Comparison of ENCODE assay signal across 1 cellular context in the genomic region with DNA sequence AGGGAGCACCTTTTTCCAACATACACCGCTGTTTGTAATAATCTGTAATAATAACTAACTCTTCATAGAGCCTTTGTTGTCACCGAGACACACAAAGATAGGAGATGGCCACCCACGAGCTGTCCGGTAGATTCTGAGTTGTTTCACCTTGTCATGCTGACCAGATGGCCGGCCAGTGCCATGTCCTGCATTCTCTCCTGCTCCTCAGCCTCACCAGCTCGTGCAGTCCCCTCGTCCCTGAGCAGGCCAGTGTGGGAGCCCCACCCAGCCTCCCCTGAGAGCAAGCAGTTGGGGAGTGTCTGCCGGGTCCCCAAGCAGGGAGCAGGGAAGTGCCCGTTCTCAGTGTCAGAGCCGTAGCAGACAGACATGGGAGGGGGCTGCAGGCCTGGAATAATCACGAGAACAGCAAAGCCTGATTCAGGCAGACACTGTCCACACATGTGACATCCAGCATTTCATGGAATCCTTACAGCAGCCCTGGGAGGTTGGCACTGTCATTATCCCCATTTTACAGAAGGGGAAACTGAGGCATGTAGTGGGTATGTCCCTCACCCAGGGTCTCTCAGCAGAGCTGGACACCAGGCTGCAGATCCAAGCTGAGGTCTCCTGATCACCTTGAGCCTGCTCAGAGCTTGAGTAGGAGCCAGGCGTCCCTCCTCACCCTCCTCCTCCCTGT.
TF ChIP-seq lines count a peak whose summit lies in the region.

No MANE protein-coding gene starts in this region.

TF ChIP-seq in HepG2, 621 proteins besides CTCF, POLR2A, EP300 and RAD21 (continued from another document):
- TF ChIP-seq GPBP1L1 (CRISPR knock-in tag; IDR thresholded peaks at IDR 0.05) (no peak), KDM1A (CRISPR knock-in tag; IDR thresholded peaks at IDR 0.05) (no peak), CEBPB (IDR thresholded peaks at IDR 0.05; ENCODE audit: borderline replicate concordance, low read depth, low read length) (no peak), U2AF2 (IDR thresholded peaks at IDR 0.05; ENCODE audit: low read depth, low read length) (no peak), TBP (CRISPR knock-in tag; IDR thresholded peaks at IDR 0.05) (no peak), ZNF891 (CRISPR knock-in tag; IDR thresholded peaks at IDR 0.05) (0 out of 2 replicates have a peak, but pooled peaks have one; percentile 33), MEIS1 (CRISPR knock-in tag; IDR thresholded peaks at IDR 0.05; ENCODE audit: borderline replicate concordance) (peak; percentile 88)
